ENCODE assay signal across 16 cellular contexts in genomic region chr17:39627717-39628516, GRCh38. TPM values are rescaled to one million over a fixed set of nuclear protein-coding genes. Genes with fewer than 3 reads are reported as not detected.
A peak's percentile ranks its signal among the peaks of the same experiment; 100 is the strongest.
DNase-seq lines count a peak whose midpoint lies in the region; ATAC-seq and TF ChIP-seq lines count a peak whose summit lies in the region.
"Had no signal": no experiment of that assay in that cellular context is flagged by ENCODE, and none has a peak within 500 bp of the region (broad histone marks: within the 10 kb centered on the region; RNA-seq: fewer than 3 reads in every experiment).

No MANE protein-coding gene starts in this region.

- H3K36me3 ChIP-seq in lower lobe of right lung (no peaks in the 10 kb centered on the region), suprapubic skin (no peaks in the 10 kb centered on the region)
- H3K36me3 ChIP-seq: gastrocnemius medialis, right atrium auricular region had no signal

- POLR2A ChIA-PET in activated CD4-positive, alpha-beta T cell treated with anti-CD3 and anti-CD28 coated beads, Interleukin-2, amount 10 ng/mL, durations not matched to agents 7 days and 5 days (lab: Charles Lee): no interaction called here

- peaks cover 47% of the 10 kb centered on the region for H3K27me3 Mint-ChIP-seq in activated CD4-positive, alpha-beta T cell treated with anti-CD3 and anti-CD28 coated beads, Interleukin-2, amount 10 ng/mL, durations not matched to agents 7 days and 5 days

- no peaks in the 10 kb centered on the region for H3K36me3 Mint-ChIP-seq in activated CD4-positive, alpha-beta T cell treated with anti-CD3 and anti-CD28 coated beads, Interleukin-2, amount 10 ng/mL, durations not matched to agents 7 days and 5 days (ENCODE audit: low read depth)

- H3K4me3 ChIP-seq in lower lobe of right lung (peak overlapping the region; percentile 49), suprapubic skin (peak overlapping the region; percentile 44)

- no peaks in the 10 kb centered on the region for H3K9me3 ChIP-seq in lower lobe of right lung
- no peaks in the 10 kb centered on the region for H3K9me3 ChIP-seq in suprapubic skin
- H3K9me3 ChIP-seq: gastrocnemius medialis, right atrium auricular region had no signal

- no peak overlapping the region for H3K27ac Mint-ChIP-seq in activated CD4-positive, alpha-beta T cell treated with anti-CD3 and anti-CD28 coated beads, Interleukin-2, amount 10 ng/mL, durations not matched to agents 7 days and 5 days

- no peak for TF ChIP-seq CTCF in lower lobe of right lung (IDR thresholded peaks at IDR 0.05)
- TF ChIP-seq CTCF in suprapubic skin (IDR thresholded peaks at IDR 0.05): no peak

- ATAC-seq in lower lobe of right lung (peak in 1 of 2 donors; percentile 4), HG03196 (IDR thresholded peaks at IDR 0.05; ENCODE audit: unreplicated experiment) (no peak), HG02852 (IDR thresholded peaks at IDR 0.05; ENCODE audit: unreplicated experiment) (no peak)
- ATAC-seq: gastrocnemius medialis had no signal

- TF ChIP-seq POLR2A in suprapubic skin (IDR thresholded peaks at IDR 0.05): no peak

- WGBS in suprapubic skin: 27% methylated on average over 6 of the region's 16 CpGs

- H3K4me1 Mint-ChIP-seq in activated CD4-positive, alpha-beta T cell treated with anti-CD3 and anti-CD28 coated beads, Interleukin-2, amount 10 ng/mL, durations not matched to agents 7 days and 5 days: peaks cover 29% of the 10 kb centered on the region

- H3K4me1 ChIP-seq in lower lobe of right lung (peaks cover 16% of the 10 kb centered on the region), suprapubic skin (peaks cover 74% of the 10 kb centered on the region)

- TF ChIP-seq EP300 in suprapubic skin (IDR thresholded peaks at IDR 0.05): no peak

- CTCF ChIA-PET in activated CD4-positive, alpha-beta T cell treated with anti-CD3 and anti-CD28 coated beads, Interleukin-2, amount 10 ng/mL, durations not matched to agents 7 days and 5 days (lab: Charles Lee): interaction anchor here (1.0 to 1.4 kb wide), 4 partner anchors 9 to 126 kb away, joined by 3 to 6 read pairs (median 3); no protein-coding TSS in a partner anchor

- peak; percentile 27 for DNase-seq in NCI-H510A treated with DMSO at 0.1 percent for 48 hours (lab: John Stamatoyannopoulos, UW)
- no peak for DNase-seq in NCI-H510A (lab: John Stamatoyannopoulos, UW)
- DNase-seq in lower lobe of right lung: no peak
- DNase-seq in suprapubic skin (ENCODE audit: low spot score in 2 of 2): no peak
- no peak for DNase-seq in activated CD4-positive, alpha-beta T cell treated with anti-CD3 and anti-CD28 coated beads, Interleukin-2, amount 10 ng/mL, durations not matched to agents 7 days and 5 days
- DNase-seq: ACHN; effector CD4-positive, alpha-beta T cell; gastrocnemius medialis; mammary epithelial cell; NCI-H1105; T-helper 9 cell had no signal

- peaks cover 34% of the 10 kb centered on the region for H3K27me3 ChIP-seq in lower lobe of right lung (ENCODE audit: low read depth)
- peaks cover 69% of the 10 kb centered on the region for H3K27me3 ChIP-seq in suprapubic skin

- intact Hi-C loops in lower lobe of right lung (cut with DNase I): no loop called here

- H3K9me3 Mint-ChIP-seq in activated CD4-positive, alpha-beta T cell treated with anti-CD3 and anti-CD28 coated beads, Interleukin-2, amount 10 ng/mL, durations not matched to agents 7 days and 5 days: no peaks in the 10 kb centered on the region

- H3K27ac ChIP-seq in angular gyrus (ENCODE audit: low read depth, low read length) (peak overlapping the region; percentile 81), lower lobe of right lung (peak overlapping the region; percentile 53), suprapubic skin (peak overlapping the region; percentile 79)
- H3K27ac ChIP-seq: gastrocnemius medialis, right atrium auricular region had no signal

- no peak overlapping the region for H3K4me3 Mint-ChIP-seq in activated CD4-positive, alpha-beta T cell treated with anti-CD3 and anti-CD28 coated beads, Interleukin-2, amount 10 ng/mL, durations not matched to agents 7 days and 5 days

RNA-seq across cellular contexts. Expression of gene PPP1R1B, which starts 1.2 kb away (rescaled TPM):
- total RNA-seq in lower lobe of right lung (23.9 TPM), suprapubic skin (100 to 1,000 TPM in 1 of 4 donors, 10 to 100 TPM in 3; 43.7 to 112 (median 70.4) TPM)
- not detected for total RNA-seq in activated CD4-positive, alpha-beta T cell treated with anti-CD3 and anti-CD28 coated beads, Interleukin-2, amount 10 ng/mL, durations not matched to agents 7 days and 5 days
- total RNA-seq: H4 had no signal

RNA-seq across cellular contexts. Expression of gene STARD3, which starts 9.0 kb away (rescaled TPM):
- total RNA-seq in lower lobe of right lung (76.6 TPM), suprapubic skin (100 to 1,000 TPM in 2 of 4 donors, 10 to 100 TPM in 2; 51.7 to 156 (median 83.9) TPM)
- 10 to 100 TPM; 70.0 to 72.8 TPM for total RNA-seq in activated CD4-positive, alpha-beta T cell treated with anti-CD3 and anti-CD28 coated beads, Interleukin-2, amount 10 ng/mL, durations not matched to agents 7 days and 5 days

RNA-seq across cellular contexts. Expression of gene NEUROD2, which starts 20.2 kb away (rescaled TPM):
- total RNA-seq in lower lobe of right lung (not detected), suprapubic skin (not detected)
- not detected for total RNA-seq in activated CD4-positive, alpha-beta T cell treated with anti-CD3 and anti-CD28 coated beads, Interleukin-2, amount 10 ng/mL, durations not matched to agents 7 days and 5 days
- total RNA-seq: gastrocnemius medialis, mammary epithelial cell, right atrium auricular region had no signal

RNA-seq across cellular contexts. Expression of gene TCAP, which starts 37.2 kb away (rescaled TPM):
- total RNA-seq in lower lobe of right lung: 3.7 TPM
- total RNA-seq in suprapubic skin: 1 to 10 TPM in 2 of 4 donors, under 1 TPM in 1, not detected in 1; 0.57 to 2.4 (median 1.1) TPM
- 1 to 10 TPM; 2.0 to 2.1 TPM for total RNA-seq in activated CD4-positive, alpha-beta T cell treated with anti-CD3 and anti-CD28 coated beads, Interleukin-2, amount 10 ng/mL, durations not matched to agents 7 days and 5 days

RNA-seq across cellular contexts. Expression of gene PNMT, which starts 40.3 kb away (rescaled TPM):
- total RNA-seq in lower lobe of right lung (3.9 TPM), suprapubic skin (1 to 10 TPM in 2 of 4 donors, under 1 TPM in 2; 0.53 to 1.6 (median 1.1) TPM)
- under 1 TPM in 1 of 2 experiments, not detected in 1; 0.19 TPM for total RNA-seq in activated CD4-positive, alpha-beta T cell treated with anti-CD3 and anti-CD28 coated beads, Interleukin-2, amount 10 ng/mL, durations not matched to agents 7 days and 5 days
- total RNA-seq: H4, mammary epithelial cell had no signal

Comparison
In these comparisons a context has a peak if more than half of its experiments do, and no peak if none do; other contexts are left out.
1. RNA of gene PPP1R1B, which starts 1.2 kb away (total RNA-seq): 43.7 to 112 TPM in suprapubic skin and 23.9 TPM in lower lobe of right lung (single experiment); not detected in activated CD4-positive, alpha-beta T cell treated with anti-CD3 and anti-CD28 coated beads, Interleukin-2, amount 10 ng/mL, durations not matched to agents 7 days and 5 days; every median in the first group is over 10 times any median in the second.
2. Peak in every context shown above with its lines, with median percentiles within 50 percentile points of each other: H3K27ac ChIP-seq.